21 cellular contexts compared by ENCODE assay signal in the genomic region with DNA sequence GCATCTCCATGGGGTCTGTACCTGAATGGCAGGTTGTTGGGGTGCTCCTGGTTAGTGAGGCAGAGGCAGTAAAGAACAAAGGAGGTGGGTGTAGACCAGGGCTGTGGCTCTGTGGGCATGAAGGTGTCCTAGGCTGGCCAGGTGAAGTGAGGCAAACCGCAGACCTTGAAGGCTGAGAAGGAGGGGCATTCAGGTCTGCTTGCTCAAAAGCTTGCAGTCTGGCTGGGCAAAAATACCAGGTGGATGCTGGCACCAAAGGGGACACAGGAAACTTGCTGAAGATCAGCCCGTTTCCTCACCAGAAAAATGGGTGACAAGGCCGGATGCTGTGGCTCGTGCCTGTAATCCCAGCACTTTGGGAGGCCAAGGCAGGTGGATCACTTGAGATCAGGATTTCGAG.
"Had no signal": no experiment of that assay in that cellular context is flagged by ENCODE, and none has a peak within 500 bp of the region (broad histone marks: within the 10 kb centered on the region; RNA-seq: fewer than 3 reads in every experiment).

No MANE protein-coding gene starts in this region.

- DNase-seq: central memory CD4-positive, alpha-beta T cell; effector CD4-positive, alpha-beta T cell; endodermal cell; erythroblast; hypothalamus; left lung; mesendoderm; naive B cell; posterior cingulate gyrus; stimulated activated CD4-positive, alpha-beta T cell treated with anti-CD3 and anti-CD28 coated beads, Interleukin-2, amount 100 ng/mL, for 48 hours; stimulated activated naive CD8-positive, alpha-beta T cell treated with anti-CD3 and anti-CD28 coated beads, Interleukin-15, amount 100 ng/mL, for 72 hours; transverse colon had no signal

- ATAC-seq: foreskin keratinocyte; left lung; stimulated activated naive CD8-positive, alpha-beta T cell treated with anti-CD3 and anti-CD28 coated beads, Interleukin-15, amount 100 ng/mL, for 72 hours had no signal

- H3K9me3 Mint-ChIP-seq: naive B cell; nephron; stimulated activated naive CD8-positive, alpha-beta T cell treated with anti-CD3 and anti-CD28 coated beads, Interleukin-15, amount 100 ng/mL, for 72 hours had no signal

- H3K36me3 Mint-ChIP-seq: naive B cell had no signal

- H3K4me2 ChIP-seq: smooth muscle cell had no signal

- H3K4me3 ChIP-seq: coronary artery, left lung, lung, smooth muscle cell, thoracic aorta, transverse colon had no signal

- H3K36me3 ChIP-seq: left lung, neutrophil, thoracic aorta, transverse colon had no signal

- H3K27ac ChIP-seq: coronary artery, foreskin keratinocyte, left lung, neutrophil, thoracic aorta, transverse colon had no signal

- FAIRE-seq: endothelial cell of umbilical vein, islet of Langerhans had no signal

- H3K4me1 ChIP-seq: foreskin keratinocyte, transverse colon had no signal

- H3K27me3 ChIP-seq: left lung, neutrophil, transverse colon had no signal

- H3K9me3 ChIP-seq: left lung, neutrophil, thoracic aorta, transverse colon had no signal

- H3K27ac Mint-ChIP-seq: endodermal cell, nephron had no signal
